In the genomic region with DNA sequence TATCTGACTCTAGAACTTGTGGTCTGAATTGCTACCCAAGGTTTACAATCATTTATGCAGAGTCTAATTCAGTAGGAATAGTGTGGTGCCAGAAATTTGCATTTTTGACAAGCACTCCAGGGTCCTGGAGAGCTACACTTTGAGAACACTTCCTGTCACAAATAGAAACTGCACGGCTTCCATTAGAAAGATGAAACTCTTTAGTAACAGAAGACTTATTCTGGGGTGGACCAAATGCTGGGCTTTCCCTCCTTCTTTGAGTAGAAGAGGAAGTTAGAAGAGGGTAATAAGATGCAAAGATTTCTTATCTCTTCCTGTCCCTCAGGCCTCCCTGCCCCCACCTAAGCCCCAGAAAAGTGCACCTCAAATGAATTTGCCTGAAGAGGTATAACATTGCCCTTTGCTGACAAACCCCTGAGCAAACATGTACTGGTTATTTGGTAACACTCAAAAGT, we compare ENCODE assay signal across 10 cellular contexts. TPM values are rescaled to one million over a fixed set of nuclear protein-coding genes. Genes with fewer than 3 reads are reported as not detected.
DNase-seq lines count a peak whose midpoint lies in the region; ATAC-seq and TF ChIP-seq lines count a peak whose summit lies in the region.
"Had no signal": no experiment of that assay in that cellular context is flagged by ENCODE, and none has a peak within 500 bp of the region (broad histone marks: within the 10 kb centered on the region; RNA-seq: fewer than 3 reads in every experiment).

No MANE protein-coding gene starts in this region.

- no peak overlapping the region for H2AFZ ChIP-seq in OCI-LY1 (ENCODE audit: low read length)

- DNase-seq in activated T-cell treated with anti-CD3 and anti-CD28 coated beads, Interleukin-2, amount 50 U/mL, for 24 hours = no peak
- no peak for DNase-seq in activated T-cell treated with anti-CD3 and anti-CD28 coated beads, Interleukin-2, amount 50 U/mL, for 1 hour
- DNase-seq in spleen = peak; percentile 72
- DNase-seq in SK-N-DZ (ENCODE audit: low spot score) = no peak
- no peak for DNase-seq in thyroid gland
- no peak for DNase-seq in cerebellar nuclear complex (lab: John Stamatoyannopoulos, UW)
- DNase-seq: amniotic stem cell had no signal

- no peaks in the 10 kb centered on the region for H3K9me3 Mint-ChIP-seq in activated T-cell treated with anti-CD3 and anti-CD28 coated beads, Interleukin-2, amount 50 U/mL, for 24 hours

- peaks cover 69% of the 10 kb centered on the region for H3K36me3 Mint-ChIP-seq in activated T-cell treated with anti-CD3 and anti-CD28 coated beads, Interleukin-2, amount 50 U/mL, for 24 hours (ENCODE audit: low read depth)

- no peaks in the 10 kb centered on the region for H3K79me2 ChIP-seq in OCI-LY1 (ENCODE audit: insufficient read depth, low read length)

- no peak overlapping the region for H3K4me3 Mint-ChIP-seq in activated T-cell treated with anti-CD3 and anti-CD28 coated beads, Interleukin-2, amount 50 U/mL, for 24 hours

- H3K9ac ChIP-seq in OCI-LY1 (ENCODE audit: low read length) = no peak overlapping the region

- no peak for TF ChIP-seq POLR2A in spleen (IDR thresholded peaks at IDR 0.05)
- no peak for TF ChIP-seq POLR2A in thyroid gland (IDR thresholded peaks at IDR 0.05)

- H3K27me3 ChIP-seq in OCI-LY1 (ENCODE audit: insufficient read depth, low read length) (no peaks in the 10 kb centered on the region), spleen (replicated peaks in 1 of 7) (no peaks in the 10 kb centered on the region), thyroid gland (no peaks in the 10 kb centered on the region)

- H3K9me2 ChIP-seq in OCI-LY1 (ENCODE audit: low read depth, low read length) = no peaks in the 10 kb centered on the region

- no peaks in the 10 kb centered on the region for H3F3A ChIP-seq in OCI-LY1 (ENCODE audit: insufficient read depth, low read length)

- peaks cover 60% of the 10 kb centered on the region for H3K4me1 Mint-ChIP-seq in activated T-cell treated with anti-CD3 and anti-CD28 coated beads, Interleukin-2, amount 50 U/mL, for 24 hours (ENCODE audit: low read depth)

- ATAC-seq in HG02943 (IDR thresholded peaks at IDR 0.05; ENCODE audit: low read depth, unreplicated experiment) = peak; percentile 85
- ATAC-seq: left colon had no signal

- H3K27ac Mint-ChIP-seq in activated T-cell treated with anti-CD3 and anti-CD28 coated beads, Interleukin-2, amount 50 U/mL, for 24 hours = peak overlapping the region; percentile 79

- H3K9me3 ChIP-seq in OCI-LY1 (ENCODE audit: low read length) = no peaks in the 10 kb centered on the region
- no peaks in the 10 kb centered on the region for H3K9me3 ChIP-seq in spleen
- H3K9me3 ChIP-seq in thyroid gland = no peaks in the 10 kb centered on the region

- no peaks in the 10 kb centered on the region for H4K20me1 ChIP-seq in OCI-LY1 (ENCODE audit: insufficient read depth, low read length)

- peaks cover 48% of the 10 kb centered on the region for H3K36me3 ChIP-seq in OCI-LY1 (ENCODE audit: insufficient read depth, low read length)
- peaks cover 0 to 67% (median 13%) of the 10 kb centered on the region in 6 donors for H3K36me3 ChIP-seq in spleen
- H3K36me3 ChIP-seq in thyroid gland = peaks cover 0 to 4% of the 10 kb centered on the region in 2 donors

- peaks cover 6% of the 10 kb centered on the region for H3K4me1 ChIP-seq in OCI-LY1 (ENCODE audit: insufficient read depth, low read length, severe bottlenecking)
- H3K4me1 ChIP-seq in spleen = peaks cover 9 to 73% (median 26%) of the 10 kb centered on the region in 6 donors
- peaks cover 17 to 28% of the 10 kb centered on the region in 2 donors for H3K4me1 ChIP-seq in thyroid gland

- TF ChIP-seq CTCF in OCI-LY1 (IDR thresholded peaks at IDR 0.05; ENCODE audit: low read length) = no peak
- no peak for TF ChIP-seq CTCF in spleen (IDR thresholded peaks at IDR 0.05 in 8 of 11, conservative IDR thresholded peaks at IDR 0.05 in 3 of 11)
- no peak for TF ChIP-seq CTCF in thyroid gland (IDR thresholded peaks at IDR 0.05)

- H3K27me3 Mint-ChIP-seq in activated T-cell treated with anti-CD3 and anti-CD28 coated beads, Interleukin-2, amount 50 U/mL, for 24 hours = no peaks in the 10 kb centered on the region

- intact Hi-C loops in spleen (cut with DNase I; ENCODE audit: low total_unique reads) (no loop called here), thyroid gland (cut with DNase I) (no loop called here)

- H3K4me3 ChIP-seq in OCI-LY1 (ENCODE audit: low read depth, low read length, poor library complexity, severe bottlenecking) = no peak overlapping the region
- H3K4me3 ChIP-seq in spleen = peak overlapping the region in 1 of 8 donors; percentile 33
- no peak overlapping the region for H3K4me3 ChIP-seq in thyroid gland (replicated peaks in 1 of 3)

- 0 to 21% (median 7%) methylated on average over 1 of the region's 1 CpG for WGBS in spleen, 5 donors
- WGBS in thyroid gland, 2 donors = 79 to 81% methylated on average over 1 of the region's 1 CpG

- no peak overlapping the region for H3K4me2 ChIP-seq in OCI-LY1 (ENCODE audit: low read length)

- H3K27ac ChIP-seq in OCI-LY1 (ENCODE audit: low read depth, low read length, poor library complexity, severe bottlenecking) = peak overlapping the region; percentile 52
- H3K27ac ChIP-seq in spleen = peak overlapping the region; percentile 9 to 83 (median 56)
- no peak overlapping the region for H3K27ac ChIP-seq in thyroid gland

RNA-seq across cellular contexts. Expression of a gene that starts 28.4 kb away (rescaled TPM):
- total RNA-seq in spleen (100 to 1,000 TPM in 5 of 7 donors, 10 to 100 TPM in 2; 83.2 to 134 (median 106) TPM), thyroid gland (100 to 1,000 TPM in 3 of 4 donors, 10 to 100 TPM in 1; 58.0 to 125 (median 103) TPM)
- 10 to 100 TPM; 24.1 to 42.9 (median 35.0) TPM for polyA plus RNA-seq in spleen
- polyA plus RNA-seq in SK-N-DZ (2014; cell fraction: cytosol; rRNA removed) = 24.8 and 37.3 TPM in 2 replicates
- 46.1 and 55.7 TPM in 2 replicates for polyA plus RNA-seq in SK-N-DZ (2014; cell fraction: nucleus; rRNA removed)

Comparison
In these comparisons a context has a peak if more than half of its experiments do, and no peak if none do; other contexts are left out.
1. H3K27ac ChIP-seq: peak in OCI-LY1 (single experiment) and spleen (8 of 8); none in thyroid gland (0 of 3).